In the genomic region with DNA sequence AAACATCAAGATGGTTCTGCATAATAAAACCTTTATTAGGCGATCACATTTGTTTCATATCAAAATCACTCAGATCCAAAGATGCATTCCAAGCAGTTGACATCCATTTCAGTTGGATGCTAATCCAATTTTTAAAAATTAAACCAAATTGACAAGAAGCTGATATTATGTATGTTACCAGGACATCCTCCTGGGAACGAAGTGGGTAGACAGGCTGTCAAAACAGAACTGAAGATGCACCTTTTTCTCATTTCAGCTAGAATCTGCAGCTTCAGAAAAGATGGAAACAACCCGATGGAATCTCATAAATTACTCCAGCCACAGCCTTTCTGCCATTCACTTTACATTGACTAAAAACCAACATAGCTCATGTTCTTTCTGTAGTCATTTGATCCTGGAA, we compare ENCODE assay signal across 6 cellular contexts.
"Had no signal": no experiment of that assay in that cellular context is flagged by ENCODE, and none has a peak within 500 bp of the region (broad histone marks: within the 10 kb centered on the region; RNA-seq: fewer than 3 reads in every experiment).

No MANE protein-coding gene starts in this region.

- H3K4me3 ChIP-seq: K562 had no signal

- H3K4me3 Mint-ChIP-seq: IgD-negative memory B cell had no signal

- ATAC-seq: HepG2, K562 had no signal

- DNase-seq: IMR-90, KBM-7 had no signal

- H3K27ac ChIP-seq: HL-60 had no signal

- H3K27ac Mint-ChIP-seq: IgD-negative memory B cell had no signal
